ENCODE assay signal across 8 cellular contexts in the genomic region with DNA sequence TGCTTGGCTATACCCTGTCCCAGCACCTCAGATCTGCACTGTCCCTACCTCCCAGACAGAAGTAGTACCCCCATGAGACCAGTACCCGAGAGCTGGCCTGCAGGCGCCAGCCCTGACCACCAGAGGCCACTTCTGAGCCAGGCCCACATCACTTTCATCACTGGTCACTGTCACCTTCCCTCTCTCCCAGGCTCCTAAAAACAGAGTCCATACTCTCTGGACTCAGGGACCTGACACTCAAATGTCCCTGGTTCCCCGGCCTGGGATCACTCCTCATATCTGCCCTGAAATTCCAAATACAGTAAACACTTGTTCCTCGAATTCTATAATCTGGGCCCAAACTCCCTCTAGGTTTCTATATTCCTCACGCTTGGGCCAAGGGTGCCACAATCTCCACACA. TPM values are rescaled to one million over a fixed set of nuclear protein-coding genes. Genes with fewer than 3 reads are reported as not detected.
DNase-seq lines count a peak whose midpoint lies in the region; ATAC-seq and TF ChIP-seq lines count a peak whose summit lies in the region.

No MANE protein-coding gene starts in this region.

- H4K20me1 ChIP-seq in OCI-LY1 (ENCODE audit: insufficient read depth, low read length): no peaks in the 10 kb centered on the region

- no peak overlapping the region for H3K4me3 ChIP-seq in OCI-LY1 (ENCODE audit: low read depth, low read length, poor library complexity, severe bottlenecking)
- no peak overlapping the region for H3K4me3 ChIP-seq in retinal pigment epithelial cell (ENCODE audit: low read length)

- H3K9me3 Mint-ChIP-seq in activated CD4-positive, alpha-beta T cell treated with anti-CD3 and anti-CD28 coated beads for 36 hours (ENCODE audit: low read depth): no peaks in the 10 kb centered on the region
- H3K9me3 Mint-ChIP-seq in endothelial cell (ENCODE audit: unreplicated experiment): no peaks in the 10 kb centered on the region

- H3K9ac ChIP-seq in OCI-LY1 (ENCODE audit: low read length): no peak overlapping the region

- no peaks in the 10 kb centered on the region for H3K4me1 Mint-ChIP-seq in activated CD4-positive, alpha-beta T cell treated with anti-CD3 and anti-CD28 coated beads for 36 hours
- H3K4me1 Mint-ChIP-seq in endothelial cell (ENCODE audit: unreplicated experiment): peaks cover 2% of the 10 kb centered on the region

- H3F3A ChIP-seq in OCI-LY1 (ENCODE audit: insufficient read depth, low read length): no peaks in the 10 kb centered on the region

- H3K27me3 ChIP-seq in OCI-LY1 (ENCODE audit: insufficient read depth, low read length): no peaks in the 10 kb centered on the region

- POLR2A ChIA-PET in activated CD4-positive, alpha-beta T cell treated with anti-CD3 and anti-CD28 coated beads for 36 hours (lab: Charles Lee): no interaction called here

- peak; percentile 47 for TF ChIP-seq CTCF in OCI-LY1 (IDR thresholded peaks at IDR 0.05; ENCODE audit: low read length)
- TF ChIP-seq CTCF in endothelial cell (IDR thresholded peaks at IDR 0.05; ENCODE audit: unreplicated experiment): peak; percentile 58
- peak; percentile 91 for TF ChIP-seq CTCF in retinal pigment epithelial cell (conservative IDR thresholded peaks at IDR 0.05; ENCODE audit: low read depth, low read length)

- H2AFZ ChIP-seq in OCI-LY1 (ENCODE audit: low read length): no peak overlapping the region

- H3K4me3 Mint-ChIP-seq in activated CD4-positive, alpha-beta T cell treated with anti-CD3 and anti-CD28 coated beads for 36 hours: no peak overlapping the region
- no peak overlapping the region for H3K4me3 Mint-ChIP-seq in endothelial cell (ENCODE audit: unreplicated experiment)

- peaks cover 10% of the 10 kb centered on the region; the same call in 1 of the 2 replicates for H3K36me3 ChIP-seq in OCI-LY1 (ENCODE audit: insufficient read depth, low read length)

- H3K27me3 Mint-ChIP-seq in activated CD4-positive, alpha-beta T cell treated with anti-CD3 and anti-CD28 coated beads for 36 hours: no peaks in the 10 kb centered on the region
- peaks cover 2% of the 10 kb centered on the region for H3K27me3 Mint-ChIP-seq in endothelial cell (ENCODE audit: unreplicated experiment)

- H3K9me2 ChIP-seq in OCI-LY1 (ENCODE audit: low read depth, low read length): no peaks in the 10 kb centered on the region

- intact Hi-C loops in activated CD4-positive, alpha-beta T cell treated with anti-CD3 and anti-CD28 coated beads for 36 hours (cut with DNase I, micrococcal nuclease): loop anchor here in 1 of 2 experiments (10.0 kb wide), 1 partner anchor 441 kb away; the partner anchor contains the start of gene DMAP1

- H3K9me3 ChIP-seq in OCI-LY1 (ENCODE audit: low read length): no peaks in the 10 kb centered on the region

- no peak overlapping the region for H3K27ac ChIP-seq in OCI-LY1 (ENCODE audit: low read depth, low read length, poor library complexity, severe bottlenecking)

- H3K4me2 ChIP-seq in OCI-LY1 (ENCODE audit: low read length): no peak overlapping the region

- no peak overlapping the region for H3K27ac Mint-ChIP-seq in activated CD4-positive, alpha-beta T cell treated with anti-CD3 and anti-CD28 coated beads for 36 hours
- H3K27ac Mint-ChIP-seq in endothelial cell (ENCODE audit: unreplicated experiment): peak overlapping the region; percentile 37

- H3K4me1 ChIP-seq in OCI-LY1 (ENCODE audit: insufficient read depth, low read length, severe bottlenecking): no peaks in the 10 kb centered on the region

- CTCF ChIA-PET in activated CD4-positive, alpha-beta T cell treated with anti-CD3 and anti-CD28 coated beads for 36 hours (lab: Charles Lee): interaction anchor here (1.0 to 1.4 kb wide), 4 partner anchors 8 to 41 kb away, joined by 3 to 5 read pairs (median 4); partner anchors contain the start of gene TMEM53

- H3K79me2 ChIP-seq in OCI-LY1 (ENCODE audit: insufficient read depth, low read length): no peaks in the 10 kb centered on the region

- peak; percentile 39 for DNase-seq in activated CD4-positive, alpha-beta T cell treated with anti-CD3 and anti-CD28 coated beads for 36 hours
- no peak for DNase-seq in activated CD4-positive, alpha-beta T cell treated with anti-CD3 and anti-CD28 coated beads for 1 hour
- peak; percentile 49 for DNase-seq in endothelial cell (ENCODE audit: low spot score)
- DNase-seq in retinal pigment epithelial cell (ENCODE audit: low read depth): no peak
- DNase-seq in cerebellar nuclear complex (lab: John Stamatoyannopoulos, UW): no peak

- peak; percentile 51 for ATAC-seq in activated CD4-positive, alpha-beta T cell treated with anti-CD3 and anti-CD28 coated beads for 36 hours
- ATAC-seq in HG03159 (IDR thresholded peaks at IDR 0.05; ENCODE audit: unreplicated experiment) (no peak), HG02642 (IDR thresholded peaks at IDR 0.05; ENCODE audit: poor library complexity, unreplicated experiment) (no peak)

- peaks cover 2% of the 10 kb centered on the region for H3K36me3 Mint-ChIP-seq in activated CD4-positive, alpha-beta T cell treated with anti-CD3 and anti-CD28 coated beads for 36 hours (ENCODE audit: low read depth)
- H3K36me3 Mint-ChIP-seq in endothelial cell (ENCODE audit: low read depth, unreplicated experiment): peaks cover 16% of the 10 kb centered on the region

RNA-seq across cellular contexts. Expression of gene TMEM53, which starts 18.7 kb away (rescaled TPM):
- 1 to 10 TPM; 4.3 to 5.5 TPM for total RNA-seq in activated CD4-positive, alpha-beta T cell treated with anti-CD3 and anti-CD28 coated beads for 36 hours
- 15.6 TPM for total RNA-seq in endothelial cell (ENCODE audit: unreplicated experiment)

RNA-seq across cellular contexts. Expression of gene ARMH1, which starts 18.9 kb away (rescaled TPM):
- 10 to 100 TPM; 67.3 to 75.1 TPM for total RNA-seq in activated CD4-positive, alpha-beta T cell treated with anti-CD3 and anti-CD28 coated beads for 36 hours
- 4.1 TPM for total RNA-seq in endothelial cell (ENCODE audit: unreplicated experiment)

Comparison
In these comparisons a context has a peak if more than half of its experiments do, and no peak if none do; other contexts are left out.
1. DNase-seq: peak in activated CD4-positive, alpha-beta T cell treated with anti-CD3 and anti-CD28 coated beads for 36 hours (single experiment) and endothelial cell (single experiment); none in activated CD4-positive, alpha-beta T cell treated with anti-CD3 and anti-CD28 coated beads for 1 hour (single experiment), retinal pigment epithelial cell (single experiment) and cerebellar nuclear complex (0 of 2).
2. RNA of gene ARMH1, which starts 18.9 kb away (total RNA-seq): 67.3 to 75.1 TPM in activated CD4-positive, alpha-beta T cell treated with anti-CD3 and anti-CD28 coated beads for 36 hours; 4.1 TPM in endothelial cell (single experiment); every median in the first group is over 10 times any median in the second.
3. Peak in every context shown above with its lines, with median percentiles within 50 percentile points of each other: CTCF ChIP-seq.